In the genomic region with DNA sequence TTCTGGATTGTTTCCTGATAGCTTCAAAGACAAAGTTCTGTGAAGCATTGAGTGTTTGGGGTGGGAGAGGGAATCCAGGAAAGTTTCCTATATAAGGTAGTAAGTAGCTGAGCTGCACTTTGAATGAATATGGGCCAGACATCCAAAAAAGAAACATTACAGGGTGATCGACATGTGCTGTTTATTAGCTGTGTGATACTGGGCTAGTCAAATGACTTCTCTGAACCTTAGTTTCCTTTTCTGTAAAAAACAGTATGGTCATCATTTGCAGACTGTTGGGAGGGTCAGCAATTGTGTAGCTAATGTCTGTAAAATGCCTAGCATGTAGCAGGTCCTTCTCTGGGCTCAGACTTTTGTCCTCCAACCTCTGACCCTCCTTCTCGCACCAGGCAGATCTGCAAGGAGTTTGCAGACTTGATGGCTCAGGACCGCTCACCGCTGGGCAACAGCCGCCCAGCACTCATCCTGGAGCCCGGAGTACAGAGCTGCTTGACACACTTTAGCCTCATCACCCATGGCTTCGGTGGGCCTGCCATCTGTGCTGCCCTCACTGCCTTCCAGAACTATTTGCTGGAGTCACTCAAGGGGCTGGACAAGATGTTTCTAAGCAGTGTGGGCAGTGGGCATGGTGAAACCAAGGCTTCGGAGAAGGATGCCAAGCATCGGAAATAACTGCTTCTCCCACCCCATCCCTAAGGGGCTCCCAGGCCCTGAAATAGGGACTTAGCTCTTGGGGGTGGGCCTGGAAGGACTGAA, we compare ENCODE assay signal across 26 cellular contexts. TPM values are rescaled to one million over a fixed set of nuclear protein-coding genes. Genes with fewer than 3 reads are reported as not detected.
DNase-seq lines count a peak whose midpoint lies in the region; ATAC-seq, FAIRE-seq and TF ChIP-seq lines count a peak whose summit lies in the region.
"Had no signal": no experiment of that assay in that cellular context is flagged by ENCODE, and none has a peak within 500 bp of the region (broad histone marks: within the 10 kb centered on the region; RNA-seq: fewer than 3 reads in every experiment).

No MANE protein-coding gene starts in this region.

- TF ChIP-seq EP300 in K562 (IDR thresholded peaks at IDR 0.05; ENCODE audit: low read length): no peak

- peaks cover 7% of the 10 kb centered on the region for H3K4me1 ChIP-seq in CD4-positive, alpha-beta memory T cell (ENCODE audit: insufficient read depth, low read length)
- H3K4me1 ChIP-seq in HEK293 (ENCODE audit: control insufficient read depth, insufficient read depth, low read length) (no peaks in the 10 kb centered on the region), K562 (replicated peaks in 1 of 2; ENCODE audit: control insufficient read depth in 2 of 2, insufficient read depth in 2 of 2, low read length in 2 of 2) (peaks cover 4 to 5% of the 10 kb centered on the region in 2 experiments; a peak in 3 of 5 replicates)

- FAIRE-seq in K562 (lab: Jason Lieb, UNC): peak; percentile 61
- FAIRE-seq in frontal cortex (lab: Jason Lieb, UNC): no peak
- FAIRE-seq: G401.6, RCC 7860 had no signal

- 79% methylated on average over 9 of the region's 9 CpGs for WGBS in K562 (ENCODE audit: insufficient coverage, low coverage, missing lambda C conversion rate)

- TF ChIP-seq CTCF in HEK293 (tag by site-specific recombination; IDR thresholded peaks at IDR 0.05) (no peak), K562 (IDR thresholded peaks at IDR 0.05 in 2 of 3, conservative IDR thresholded peaks at IDR 0.05 in 1 of 3; ENCODE audit: insufficient read depth in 2 of 3, low read depth in 1 of 3, low read length in 3 of 3) (no peak)

- H3K27ac Mint-ChIP-seq in CD4-positive, alpha-beta memory T cell: peak overlapping the region in 4 of 7 donors; percentile 22 to 89 (median 30)

- H3K36me3 ChIP-seq in CD4-positive, alpha-beta memory T cell (ENCODE audit: insufficient read depth, low read length): peaks cover 1% of the 10 kb centered on the region
- H3K36me3 ChIP-seq in HEK293 (ENCODE audit: control insufficient read depth in 2 of 2, insufficient read depth in 1 of 2, low read length in 2 of 2) (peaks cover 0 to 44% of the 10 kb centered on the region in 2 experiments; a peak in 2 of 3 replicates), K562 (ENCODE audit: control insufficient read depth, insufficient read depth, low read length) (peaks cover 23% of the 10 kb centered on the region; the same call in 2 of the 3 replicates)

- no peaks in the 10 kb centered on the region for H3K9me3 ChIP-seq in CD4-positive, alpha-beta memory T cell (ENCODE audit: control insufficient read depth in 1 of 2, low read length in 2 of 2)
- H3K9me3 ChIP-seq in HEK293 (ENCODE audit: control insufficient read depth, insufficient read depth, low read depth, low read length) (no peaks in the 10 kb centered on the region), K562 (replicated peaks; ENCODE audit: control insufficient read depth, insufficient read depth, low read depth, low read length) (no peaks in the 10 kb centered on the region)

- POLR2A ChIA-PET in CD4-positive, alpha-beta memory T cell (lab: Charles Lee; ENCODE audit: partially characterized antibody): interaction anchor here (0.6 kb wide), 1 partner anchor 633 kb away, joined by 3 read pairs; no protein-coding TSS in a partner anchor
- POLR2A ChIA-PET in HEK293 (lab: Yijun Ruan, JAX): interaction anchor here (1.2 kb wide), 1 partner anchor 21 kb away, joined by 3 read pairs; a partner anchor contains a TSS
- POLR2A ChIA-PET in K562 (lab: Yijun Ruan, JAX): interaction anchor here (0.7 to 1.9 kb wide), 7 partner anchors 9 to 119 kb away, joined by 3 to 17 read pairs (median 5); no protein-coding TSS in a partner anchor

- DNase-seq in CD4-positive, alpha-beta memory T cell: no peak
- DNase-seq in K562 (ENCODE audit: extremely low read depth in 1 of 4, low spot score in 3 of 4): no peak
- DNase-seq in posterior vena cava (ENCODE audit: low spot score): peak; percentile 56
- no peak for DNase-seq in cortex of kidney (lab: John Stamatoyannopoulos, UW)
- DNase-seq in frontal cortex (ENCODE audit: low spot score in 2 of 2): no peak
- DNase-seq: AML-193, COR-L47, DMS 273 treated with DMSO at 0.1 percent for 48 hours, H7, IMR-90, MM.1S, NCI-H1092, NCI-H1436 treated with DMSO at 0.1 percent for 48 hours, NCI-H2029, NCI-H2171, NCI-H446 treated with DMSO at 0.1 percent for 48 hours, NCI-H69 had no signal

- in situ Hi-C loops in K562 (cut with MboI): no loop called here

- H3K9me3 Mint-ChIP-seq in CD4-positive, alpha-beta memory T cell: no peaks in the 10 kb centered on the region

- ATAC-seq in K562 (no peak), GM21526 (IDR thresholded peaks at IDR 0.05; ENCODE audit: low FRiP score, unreplicated experiment) (no peak)
- ATAC-seq: Right ventricle myocardium inferior had no signal

- no peak overlapping the region for H3K4me3 ChIP-seq in CD4-positive, alpha-beta memory T cell (ENCODE audit: low read length in 2 of 2)
- H3K4me3 ChIP-seq in HEK293 (ENCODE audit: low read depth, low read length) (no peak overlapping the region), K562 (no peak overlapping the region)
- H3K4me3 ChIP-seq: SK-N-MC had no signal

- H3K79me2 ChIP-seq in K562 (ENCODE audit: control insufficient read depth, insufficient read depth, low read length): no peaks in the 10 kb centered on the region

- CTCF ChIA-PET in CD4-positive, alpha-beta memory T cell (lab: Charles Lee; ENCODE audit: partially characterized antibody): interaction anchor here (0.6 to 1.8 kb wide), 3 partner anchors 26 to 143 kb away, joined by 3 to 4 read pairs (median 3); no protein-coding TSS in a partner anchor
- CTCF ChIA-PET in HEK293 (lab: Yijun Ruan, JAX): interaction anchor here (0.9 to 1.9 kb wide), 3 partner anchors 10 to 133 kb away, joined by 3 to 6 read pairs (median 5); no protein-coding TSS in a partner anchor
- CTCF ChIA-PET in K562 (lab: Yijun Ruan, JAX; ENCODE audit: low intra/inter-chr PET ratio): no interaction called here

- H3K27me3 ChIP-seq in CD4-positive, alpha-beta memory T cell (ENCODE audit: insufficient read depth, low read length): no peaks in the 10 kb centered on the region
- H3K27me3 ChIP-seq in K562 (ENCODE audit: control insufficient read depth in 2 of 2, insufficient read depth in 2 of 2, low read length in 2 of 2): no peaks in the 10 kb centered on the region

- H4K20me1 ChIP-seq in K562 (replicated peaks; ENCODE audit: control insufficient read depth, insufficient read depth, low read length): no peaks in the 10 kb centered on the region

- H3K36me3 Mint-ChIP-seq in CD4-positive, alpha-beta memory T cell: peaks cover 9 to 11% of the 10 kb centered on the region in 2 donors

- no peak overlapping the region for H3K4me2 ChIP-seq in K562 (ENCODE audit: insufficient read depth, low read length)

- TF ChIP-seq RAD21 in K562 (CRISPR knock-in tag; conservative IDR thresholded peaks at IDR 0.05 in 1 of 2, IDR thresholded peaks at IDR 0.05 in 1 of 2): no peak

- H3K4me3 Mint-ChIP-seq in CD4-positive, alpha-beta memory T cell: no peak overlapping the region

- intact Hi-C loops in CD4-positive, alpha-beta memory T cell (cut with micrococcal nuclease): no loop called here
- intact Hi-C loops in K562 (cut with micrococcal nuclease) (no loop called here), posterior vena cava (cut with DNase I) (no loop called here)

- H3K27ac ChIP-seq in CD4-positive, alpha-beta memory T cell (ENCODE audit: low read depth, low read length): no peak overlapping the region
- no peak overlapping the region for H3K27ac ChIP-seq in HEK293 (ENCODE audit: extremely low read depth, low read depth, low read length)
- H3K27ac ChIP-seq in K562 (ENCODE audit: extremely low read depth, low read depth, low read length): no peak overlapping the region
- H3K27ac ChIP-seq: C4-2B, HL-60, SK-N-MC had no signal

- no peak overlapping the region for H2AFZ ChIP-seq in K562 (ENCODE audit: low read depth, low read length)

- TF ChIP-seq POLR2A in K562 (conservative IDR thresholded peaks at IDR 0.05): no peak

- BruUV-seq in K562 (replicated peaks; lab: Mats Ljungman, UMichigan): no TSS peak

- H3K4me1 Mint-ChIP-seq in CD4-positive, alpha-beta memory T cell: peaks cover 2 to 9% (median 5%) of the 10 kb centered on the region in 4 donors

- H3K9me1 ChIP-seq in K562 (ENCODE audit: control insufficient read depth, insufficient read depth, low read length): no peaks in the 10 kb centered on the region

- H3K9ac ChIP-seq in K562 (ENCODE audit: insufficient read depth in 1 of 2, low read depth in 2 of 2, low read length in 2 of 2): 0 out of 4 replicates have a peak overlapping the region, but pooled peaks of 1 of the 2 experiments have one; percentile 14

- H3K27me3 Mint-ChIP-seq in CD4-positive, alpha-beta memory T cell: no peaks in the 10 kb centered on the region

RNA-seq across cellular contexts. Expression of a gene that starts 21.1 kb away (rescaled TPM):
- total RNA-seq in CD4-positive, alpha-beta memory T cell: 1 to 10 TPM; 2.3 to 2.9 TPM
- under 1 TPM in 1 of 2 donors, not detected in 1; 0.23 TPM for polyA plus RNA-seq in CD4-positive, alpha-beta memory T cell
- 0.30 and 0.44 TPM in 2 replicates for total RNA-seq in K562 (2011; cell fraction: chromatin; rRNA removed; ENCODE audit: low replicate concordance)
- total RNA-seq in K562 (2011; cell fraction: nucleolus; rRNA removed): 0.39 TPM in 1 of 2 replicates, not detected in the other
- 0.81 TPM in 1 of 2 replicates, not detected in the other for total RNA-seq in K562 (2011; cell fraction: nucleoplasm; rRNA removed)
- total RNA-seq in K562 (2014; rRNA removed): not detected in 2 replicates
- not detected in 2 replicates for total RNA-seq in K562 (2014; rRNA removed; fragmentation: Illumina TruSeq; extraction: Trizol)
- 0.11 TPM in 1 of 2 replicates, not detected in the other for total RNA-seq in K562 (2015; rRNA removed; fragmentation: Illumina TruSeq; extraction: Trizol)
- not detected in 2 replicates for total RNA-seq in K562 (2021)
- polyA plus RNA-seq in K562 (2011; rRNA removed): 0.07 and 0.11 TPM in 2 replicates
- polyA plus RNA-seq in K562 (2011; cell fraction: cytosol; rRNA removed): not detected in 2 replicates
- polyA plus RNA-seq in K562 (2011; cell fraction: nucleus; rRNA removed): 0.31 and 0.38 TPM in 2 replicates
- polyA plus RNA-seq in K562 (2012): 0.20 and 0.58 TPM in 2 replicates
- polyA plus RNA-seq in K562 (2014; fragmentation: Illumina TruSeq; extraction: Trizol): not detected in 2 replicates
- polyA plus RNA-seq in K562 (2014; fragmentation: Nextera tagmentation; extraction: Ambion mirVana): under 1 TPM; 0.03 to 0.06 TPM
- 0.04 and 0.07 TPM in 2 replicates for polyA plus RNA-seq in K562 (2014; rRNA removed)
- 0.14 TPM in 1 of 2 replicates, not detected in the other for polyA minus RNA-seq in K562 (2011; rRNA and poly(A)+ RNA removed)
- polyA minus RNA-seq in K562 (2011; cell fraction: cytosol; rRNA and poly(A)+ RNA removed): not detected in 2 replicates
- polyA minus RNA-seq in K562 (2011; cell fraction: nucleus; rRNA and poly(A)+ RNA removed): not detected in 2 replicates
- under 1 TPM; 0.65 to 0.81 TPM for total RNA-seq in posterior vena cava
- total RNA-seq in frontal cortex: under 0.01 TPM
- total RNA-seq: HT1080, Right ventricle myocardium inferior had no signal

RNA-seq across cellular contexts. Expression of a gene that starts 36.6 kb away (rescaled TPM):
- 10 to 100 TPM; 29.7 to 32.2 TPM for total RNA-seq in CD4-positive, alpha-beta memory T cell
- polyA plus RNA-seq in CD4-positive, alpha-beta memory T cell: 10 to 100 TPM; 13.4 to 18.4 TPM
- 18.2 and 51.7 TPM in 2 replicates for total RNA-seq in K562 (2011; cell fraction: chromatin; rRNA removed; ENCODE audit: low replicate concordance)
- total RNA-seq in K562 (2011; cell fraction: nucleolus; rRNA removed): 35.4 and 36.2 TPM in 2 replicates
- total RNA-seq in K562 (2011; cell fraction: nucleoplasm; rRNA removed): 27.1 and 28.9 TPM in 2 replicates
- total RNA-seq in K562 (2014; rRNA removed) (16.4 and 20.4 TPM in 2 replicates), K562 (2014; rRNA removed; fragmentation: Illumina TruSeq; extraction: Trizol) (4.5 and 5.4 TPM in 2 replicates), K562 (2015; rRNA removed; fragmentation: Illumina TruSeq; extraction: Trizol) (10.7 and 13.3 TPM in 2 replicates), K562 (2021) (33.5 and 35.1 TPM in 2 replicates), posterior vena cava (10 to 100 TPM; 16.6 to 22.6 TPM), frontal cortex (65.6 TPM)
- polyA plus RNA-seq in K562 (2011; rRNA removed) (8.1 and 14.6 TPM in 2 replicates), K562 (2014; fragmentation: Illumina TruSeq; extraction: Trizol) (16.0 and 26.9 TPM in 2 replicates), K562 (2014; fragmentation: Nextera tagmentation; extraction: Ambion mirVana) (1 to 10 TPM; 1.9 to 2.6 TPM), K562 (2014; rRNA removed) (20.0 and 24.8 TPM in 2 replicates)
- 11.3 and 22.9 TPM in 2 replicates for polyA plus RNA-seq in K562 (2011; cell fraction: cytosol; rRNA removed)
- polyA plus RNA-seq in K562 (2011; cell fraction: nucleus; rRNA removed): 32.8 and 67.9 TPM in 2 replicates
- 23.9 and 26.1 TPM in 2 replicates for polyA plus RNA-seq in K562 (2012)
- 4.9 and 5.2 TPM in 2 replicates for polyA minus RNA-seq in K562 (2011; rRNA and poly(A)+ RNA removed)
- 13.6 and 15.4 TPM in 2 replicates for polyA minus RNA-seq in K562 (2011; cell fraction: cytosol; rRNA and poly(A)+ RNA removed)
- 16.6 and 17.4 TPM in 2 replicates for polyA minus RNA-seq in K562 (2011; cell fraction: nucleus; rRNA and poly(A)+ RNA removed)

RNA-seq across cellular contexts. Expression of a gene that starts 37.0 kb away (rescaled TPM):
- total RNA-seq in CD4-positive, alpha-beta memory T cell: 10 to 100 TPM; 79.4 to 82.9 TPM
- 10 to 100 TPM; 12.7 to 29.2 TPM for polyA plus RNA-seq in CD4-positive, alpha-beta memory T cell
- total RNA-seq in K562 (2011; cell fraction: chromatin; rRNA removed; ENCODE audit: low replicate concordance): 218 and 257 TPM in 2 replicates
- total RNA-seq in K562 (2011; cell fraction: nucleolus; rRNA removed): 151 and 178 TPM in 2 replicates
- 203 and 242 TPM in 2 replicates for total RNA-seq in K562 (2011; cell fraction: nucleoplasm; rRNA removed)
- total RNA-seq in K562 (2014; rRNA removed): 22.7 and 26.9 TPM in 2 replicates
- 29.3 and 30.2 TPM in 2 replicates for total RNA-seq in K562 (2014; rRNA removed; fragmentation: Illumina TruSeq; extraction: Trizol)
- total RNA-seq in K562 (2015; rRNA removed; fragmentation: Illumina TruSeq; extraction: Trizol): 25.0 and 27.4 TPM in 2 replicates
- total RNA-seq in K562 (2021): 32.7 and 33.2 TPM in 2 replicates
- 51.7 and 66.5 TPM in 2 replicates for polyA plus RNA-seq in K562 (2011; rRNA removed)
- 29.9 and 48.2 TPM in 2 replicates for polyA plus RNA-seq in K562 (2011; cell fraction: cytosol; rRNA removed)
- polyA plus RNA-seq in K562 (2011; cell fraction: nucleus; rRNA removed): 76.5 and 77.3 TPM in 2 replicates
- 29.4 and 50.6 TPM in 2 replicates for polyA plus RNA-seq in K562 (2012)
- polyA plus RNA-seq in K562 (2014; fragmentation: Illumina TruSeq; extraction: Trizol): 32.2 and 40.1 TPM in 2 replicates
- polyA plus RNA-seq in K562 (2014; fragmentation: Nextera tagmentation; extraction: Ambion mirVana): 1 to 10 TPM; 2.4 to 5.9 TPM
- 23.4 and 28.5 TPM in 2 replicates for polyA plus RNA-seq in K562 (2014; rRNA removed)
- polyA minus RNA-seq in K562 (2011; rRNA and poly(A)+ RNA removed): 84.3 and 87.6 TPM in 2 replicates
- polyA minus RNA-seq in K562 (2011; cell fraction: cytosol; rRNA and poly(A)+ RNA removed): 28.8 and 38.0 TPM in 2 replicates
- polyA minus RNA-seq in K562 (2011; cell fraction: nucleus; rRNA and poly(A)+ RNA removed): 47.7 and 95.0 TPM in 2 replicates
- 10 to 100 TPM; 28.4 to 28.6 TPM for total RNA-seq in posterior vena cava
- 34.2 TPM for total RNA-seq in frontal cortex

RNA-seq across cellular contexts. Expression of a gene that starts 47.1 kb away (rescaled TPM):
- 10 to 100 TPM; 25.5 to 28.2 TPM for total RNA-seq in CD4-positive, alpha-beta memory T cell
- 10 to 100 TPM; 71.0 to 73.2 TPM for polyA plus RNA-seq in CD4-positive, alpha-beta memory T cell
- 31.2 and 38.1 TPM in 2 replicates for total RNA-seq in K562 (2011; cell fraction: chromatin; rRNA removed; ENCODE audit: low replicate concordance)
- 24.7 and 27.5 TPM in 2 replicates for total RNA-seq in K562 (2011; cell fraction: nucleolus; rRNA removed)
- 46.6 and 87.8 TPM in 2 replicates for total RNA-seq in K562 (2011; cell fraction: nucleoplasm; rRNA removed)
- total RNA-seq in K562 (2014; rRNA removed) (71.7 and 103 TPM in 2 replicates), K562 (2014; rRNA removed; fragmentation: Illumina TruSeq; extraction: Trizol) (144 and 145 TPM in 2 replicates), K562 (2015; rRNA removed; fragmentation: Illumina TruSeq; extraction: Trizol) (140 and 155 TPM in 2 replicates), K562 (2021) (231 and 235 TPM in 2 replicates), posterior vena cava (10 to 100 TPM; 37.5 to 38.1 TPM), frontal cortex (19.2 TPM)
- polyA plus RNA-seq in K562 (2011; rRNA removed) (165 and 171 TPM in 2 replicates), K562 (2014; fragmentation: Illumina TruSeq; extraction: Trizol) (283 and 321 TPM in 2 replicates), K562 (2014; fragmentation: Nextera tagmentation; extraction: Ambion mirVana) (100 to 1,000 TPM; 499 to 543 TPM), K562 (2014; rRNA removed) (150 and 162 TPM in 2 replicates)
- 180 and 190 TPM in 2 replicates for polyA plus RNA-seq in K562 (2011; cell fraction: cytosol; rRNA removed)
- polyA plus RNA-seq in K562 (2011; cell fraction: nucleus; rRNA removed): 68.1 and 83.6 TPM in 2 replicates
- 147 and 203 TPM in 2 replicates for polyA plus RNA-seq in K562 (2012)
- polyA minus RNA-seq in K562 (2011; rRNA and poly(A)+ RNA removed): 117 and 126 TPM in 2 replicates
- 108 and 118 TPM in 2 replicates for polyA minus RNA-seq in K562 (2011; cell fraction: cytosol; rRNA and poly(A)+ RNA removed)
- polyA minus RNA-seq in K562 (2011; cell fraction: nucleus; rRNA and poly(A)+ RNA removed): 13.2 and 23.4 TPM in 2 replicates
